ENCODE assay signal across 1 cellular context in the genomic region with DNA sequence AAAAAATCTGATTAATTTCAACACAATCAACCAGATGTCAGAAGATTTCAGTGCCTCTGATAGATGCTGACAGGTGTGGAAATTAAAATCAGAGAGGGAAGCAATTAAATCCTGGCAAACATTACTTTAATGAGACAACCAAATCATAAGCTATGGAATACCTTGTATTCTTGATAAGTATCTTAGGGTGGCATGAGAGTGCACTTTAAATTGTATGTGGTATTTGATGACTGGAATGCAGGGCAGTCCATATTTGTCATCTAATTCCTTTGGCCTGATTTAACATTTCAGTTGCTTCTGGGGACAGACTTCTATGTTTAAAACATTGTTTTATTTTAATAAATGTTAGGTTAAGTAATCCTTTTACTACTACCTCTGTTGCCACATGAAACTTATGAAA.
TF ChIP-seq lines count a peak whose summit lies in the region.

No MANE protein-coding gene starts in this region.

TF ChIP-seq in SK-N-SH, 30 proteins besides CTCF, POLR2A, EP300 and RAD21 (continued from another document):
- TF ChIP-seq, protein P1, sequence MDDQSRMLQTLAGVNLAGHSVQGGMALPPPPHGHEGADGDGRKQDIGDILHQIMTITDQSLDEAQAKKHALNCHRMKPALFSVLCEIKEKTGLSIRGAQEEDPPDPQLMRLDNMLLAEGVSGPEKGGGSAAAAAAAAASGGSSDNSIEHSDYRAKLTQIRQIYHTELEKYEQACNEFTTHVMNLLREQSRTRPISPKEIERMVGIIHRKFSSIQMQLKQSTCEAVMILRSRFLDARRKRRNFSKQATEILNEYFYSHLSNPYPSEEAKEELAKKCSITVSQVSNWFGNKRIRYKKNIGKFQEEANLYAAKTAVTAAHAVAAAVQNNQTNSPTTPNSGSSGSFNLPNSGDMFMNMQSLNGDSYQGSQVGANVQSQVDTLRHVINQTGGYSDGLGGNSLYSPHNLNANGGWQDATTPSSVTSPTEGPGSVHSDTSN (IDR thresholded peaks at IDR 0.05): peak; percentile 29; the same call in 1 of the 2 replicates
- TF ChIP-seq TCF12 (IDR thresholded peaks at IDR 0.05) (peak; percentile 36; the same call in 1 of the 2 replicates), SMC3 (IDR thresholded peaks at IDR 0.05; ENCODE audit: low read depth, low read length) (no peak), ELF1 (IDR thresholded peaks at IDR 0.05) (no peak), FOXJ3 (CRISPR knock-in tag; IDR thresholded peaks at IDR 0.05) (no peak), GABPA (IDR thresholded peaks at IDR 0.05; ENCODE audit: low read depth) (no peak), FOSL2 (IDR thresholded peaks at IDR 0.05; ENCODE audit: borderline replicate concordance, low read depth) (peak; percentile 28; the same call in 1 of the 2 replicates), MEF2A (IDR thresholded peaks at IDR 0.05; ENCODE audit: borderline replicate concordance, low read depth) (peak; percentile 21; the same call in 1 of the 2 replicates), CHD2 (IDR thresholded peaks at IDR 0.05; ENCODE audit: low read length, partially characterized antibody) (no peak), POLR2AphosphoS5 (IDR thresholded peaks at IDR 0.05; ENCODE audit: low read depth, low read length) (no peak), RCOR1 (IDR thresholded peaks at IDR 0.05; ENCODE audit: low read length) (no peak)
- TF ChIP-seq, protein P2, sequence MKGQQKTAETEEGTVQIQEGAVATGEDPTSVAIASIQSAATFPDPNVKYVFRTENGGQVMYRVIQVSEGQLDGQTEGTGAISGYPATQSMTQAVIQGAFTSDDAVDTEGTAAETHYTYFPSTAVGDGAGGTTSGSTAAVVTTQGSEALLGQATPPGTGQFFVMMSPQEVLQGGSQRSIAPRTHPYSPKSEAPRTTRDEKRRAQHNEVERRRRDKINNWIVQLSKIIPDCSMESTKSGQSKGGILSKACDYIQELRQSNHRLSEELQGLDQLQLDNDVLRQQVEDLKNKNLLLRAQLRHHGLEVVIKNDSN (IDR thresholded peaks at IDR 0.05; ENCODE audit: borderline replicate concordance, low read depth): no peak
- TF ChIP-seq, protein P3, sequence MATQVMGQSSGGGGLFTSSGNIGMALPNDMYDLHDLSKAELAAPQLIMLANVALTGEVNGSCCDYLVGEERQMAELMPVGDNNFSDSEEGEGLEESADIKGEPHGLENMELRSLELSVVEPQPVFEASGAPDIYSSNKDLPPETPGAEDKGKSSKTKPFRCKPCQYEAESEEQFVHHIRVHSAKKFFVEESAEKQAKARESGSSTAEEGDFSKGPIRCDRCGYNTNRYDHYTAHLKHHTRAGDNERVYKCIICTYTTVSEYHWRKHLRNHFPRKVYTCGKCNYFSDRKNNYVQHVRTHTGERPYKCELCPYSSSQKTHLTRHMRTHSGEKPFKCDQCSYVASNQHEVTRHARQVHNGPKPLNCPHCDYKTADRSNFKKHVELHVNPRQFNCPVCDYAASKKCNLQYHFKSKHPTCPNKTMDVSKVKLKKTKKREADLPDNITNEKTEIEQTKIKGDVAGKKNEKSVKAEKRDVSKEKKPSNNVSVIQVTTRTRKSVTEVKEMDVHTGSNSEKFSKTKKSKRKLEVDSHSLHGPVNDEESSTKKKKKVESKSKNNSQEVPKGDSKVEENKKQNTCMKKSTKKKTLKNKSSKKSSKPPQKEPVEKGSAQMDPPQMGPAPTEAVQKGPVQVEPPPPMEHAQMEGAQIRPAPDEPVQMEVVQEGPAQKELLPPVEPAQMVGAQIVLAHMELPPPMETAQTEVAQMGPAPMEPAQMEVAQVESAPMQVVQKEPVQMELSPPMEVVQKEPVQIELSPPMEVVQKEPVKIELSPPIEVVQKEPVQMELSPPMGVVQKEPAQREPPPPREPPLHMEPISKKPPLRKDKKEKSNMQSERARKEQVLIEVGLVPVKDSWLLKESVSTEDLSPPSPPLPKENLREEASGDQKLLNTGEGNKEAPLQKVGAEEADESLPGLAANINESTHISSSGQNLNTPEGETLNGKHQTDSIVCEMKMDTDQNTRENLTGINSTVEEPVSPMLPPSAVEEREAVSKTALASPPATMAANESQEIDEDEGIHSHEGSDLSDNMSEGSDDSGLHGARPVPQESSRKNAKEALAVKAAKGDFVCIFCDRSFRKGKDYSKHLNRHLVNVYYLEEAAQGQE (IDR thresholded peaks at IDR 0.05; ENCODE audit: low read depth, low read length): no peak
